In genomic region chr22:42564699-42565098, GRCh38 we compare ENCODE assay signal across 31 cellular contexts.
"Had no signal": no experiment of that assay in that cellular context is flagged by ENCODE, and none has a peak within 500 bp of the region (broad histone marks: within the 10 kb centered on the region; RNA-seq: fewer than 3 reads in every experiment).

No MANE protein-coding gene starts in this region.

- H3K4me3 ChIP-seq: esophagus squamous epithelium, gastroesophageal sphincter had no signal

- H3K27ac ChIP-seq: brain microvascular endothelial cell, epithelial cell of prostate, esophagus squamous epithelium, gastroesophageal sphincter had no signal

- ATAC-seq: activated CD4-positive, alpha-beta T cell treated with anti-CD3 and anti-CD28 coated beads for 36 hours; activated CD8-positive, alpha-beta memory T cell treated with anti-CD3 and anti-CD28 coated beads, Interleukin-2, amount 10 ng/mL, durations not matched to agents 7 days and 5 days; activated CD8-positive, alpha-beta T cell treated with anti-CD3 and anti-CD28 coated beads, Interleukin-2, amount 10 ng/mL, durations not matched to agents 7 days and 5 days; activated T-helper 17 cell treated with anti-CD3 and anti-CD28 coated beads, Interleukin-2, amount 50 U/mL, for 72 hours; gastroesophageal sphincter; T-cell had no signal

- FAIRE-seq: astrocyte, bronchial epithelial cell, colon, endometrium, endothelial cell of umbilical vein had no signal

- H3K9me3 ChIP-seq: esophagus squamous epithelium, gastroesophageal sphincter had no signal

- H3K36me3 ChIP-seq: brain microvascular endothelial cell had no signal

- H3K27me3 ChIP-seq: brain microvascular endothelial cell, esophagus squamous epithelium, gastroesophageal sphincter had no signal

- DNase-seq: activated CD4-positive, alpha-beta memory T cell treated with anti-CD3 and anti-CD28 coated beads for 36 hours; activated CD4-positive, alpha-beta T cell treated with anti-CD3 and anti-CD28 coated beads for 36 hours; activated CD4-positive, alpha-beta T cell treated with anti-CD3 and anti-CD28 coated beads, Interleukin-2, amount 10 ng/mL, durations not matched to agents 24 days and 14 days; activated CD4-positive, CD25-positive, alpha-beta regulatory T cell; activated CD4-positive, CD25-positive, alpha-beta regulatory T cell treated with anti-CD3 and anti-CD28 coated beads, Interleukin-2, amount 50 U/mL, for 72 hours; activated CD8-positive, alpha-beta memory T cell treated with anti-CD3 and anti-CD28 coated beads, Interleukin-2, amount 10 ng/mL, durations not matched to agents 7 days and 5 days; activated CD8-positive, alpha-beta memory T cell treated with anti-CD3 and anti-CD28 coated beads, Interleukin-2, amount 50 U/mL, for 4 hours; activated CD8-positive, alpha-beta T cell treated with anti-CD3 and anti-CD28 coated beads, Interleukin-2, amount 10 ng/mL, durations not matched to agents 7 days and 5 days; activated effector memory CD4-positive, alpha-beta T cell treated with Interleukin-2 at 50 U/mL for 16 hours; activated gamma-delta T cell treated with Interleukin-2 at 50 U/mL for 16 hours; activated naive CD4-positive, alpha-beta T cell treated with anti-CD3 and anti-CD28 coated beads, Interleukin-2, amount 50 U/mL, for 16 hours; activated naive CD4-positive, alpha-beta T cell treated with Interleukin-2 at 50 U/mL for 16 hours; activated T-cell treated with anti-CD3 and anti-CD28 coated beads, Interleukin-2, amount 50 U/mL, for 24 hours; amniotic stem cell; anterior cingulate cortex; brain microvascular endothelial cell; cortex of kidney; dermis blood vessel endothelial cell; effector CD8-positive, alpha-beta T cell; esophagus squamous epithelium; foreskin melanocyte; SW 1271; T-cell had no signal
